ENCODE assay signal across 26 cellular contexts in the genomic region with DNA sequence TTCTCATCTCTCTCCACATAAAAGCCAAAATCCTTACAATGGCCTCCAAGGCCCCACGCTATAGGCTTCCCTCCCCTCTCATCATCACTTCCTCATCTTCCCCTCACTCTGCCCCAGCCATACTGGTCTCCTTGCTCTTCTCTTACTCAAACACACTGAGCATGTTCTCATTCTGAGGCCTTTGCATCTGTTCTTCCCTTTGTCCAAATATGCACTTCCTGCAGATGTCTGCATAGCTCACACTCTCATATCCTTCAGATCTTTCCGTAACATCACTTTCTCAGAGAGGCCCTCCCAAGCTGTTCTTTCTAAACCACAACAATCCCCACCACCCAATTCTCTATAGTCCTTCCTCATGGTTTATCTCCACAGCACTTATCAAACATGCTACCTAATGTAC.
A peak's percentile ranks its signal among the peaks of the same experiment; 100 is the strongest.
DNase-seq lines count a peak whose midpoint lies in the region; ATAC-seq lines count a peak whose summit lies in the region.
"Had no signal": no experiment of that assay in that cellular context is flagged by ENCODE, and none has a peak within 500 bp of the region (broad histone marks: within the 10 kb centered on the region; RNA-seq: fewer than 3 reads in every experiment).

No MANE protein-coding gene starts in this region.

- no peaks in the 10 kb centered on the region for H3K9me3 Mint-ChIP-seq in activated T-cell treated with anti-CD3 and anti-CD28 coated beads, Interleukin-2, amount 50 U/mL, for 72 hours
- H3K9me3 Mint-ChIP-seq in activated T-helper 17 cell treated with anti-CD3 and anti-CD28 coated beads, Interleukin-2, amount 50 U/mL, for 72 hours, result no peaks in the 10 kb centered on the region
- no peaks in the 10 kb centered on the region for H3K9me3 Mint-ChIP-seq in stimulated activated naive CD8-positive, alpha-beta T cell treated with anti-CD3 and anti-CD28 coated beads, Interleukin-15, amount 100 ng/mL, for 72 hours
- H3K9me3 Mint-ChIP-seq: activated CD4-positive, alpha-beta T cell treated with anti-CD3 and anti-CD28 coated beads, Interleukin-2, amount 10 ng/mL, durations not matched to agents 7 days and 5 days; brain; H9; memory B cell; T-helper 1 cell treated with Interleukin-12 subunit alpha and Interleukin-12 subunit beta and Interleukin-4 antibody, amounts not matched to agents 30 μg/mL and 1 μg/mL, for 36 hours had no signal

- DNase-seq in activated T-cell treated with anti-CD3 and anti-CD28 coated beads, Interleukin-2, amount 50 U/mL, for 72 hours, result no peak
- no peak for DNase-seq in activated T-cell treated with anti-CD3 and anti-CD28 coated beads, Interleukin-2, amount 50 U/mL, for 48 hours
- DNase-seq in LHCN-M2 (ENCODE audit: low read depth), result peak; percentile 35
- no peak for DNase-seq in stimulated activated naive CD8-positive, alpha-beta T cell treated with anti-CD3 and anti-CD28 coated beads, Interleukin-15, amount 100 ng/mL, for 72 hours
- DNase-seq in GM03348 (ENCODE audit: low spot score), result no peak
- DNase-seq in glomerular visceral epithelial cell (ENCODE audit: extremely low spot score), result no peak
- DNase-seq: ACHN; activated CD4-positive, alpha-beta T cell treated with anti-CD3 and anti-CD28 coated beads, Interleukin-2, amount 10 ng/mL, durations not matched to agents 7 days and 5 days; activated effector memory CD4-positive, alpha-beta T cell treated with Interleukin-2 at 50 U/mL for 16 hours; adrenal gland; BE2C; H9; hypothalamus; NCI-H1105; NCI-H1930; NCI-H2227 treated with DMSO at 0.1 percent for 48 hours; right lobe of liver; RPMI8226; stimulated activated naive CD4-positive, alpha-beta T cell treated with Interleukin-2 at 50 U/mL for 16 hours; thyroid gland had no signal

- H3K27ac Mint-ChIP-seq in activated T-cell treated with anti-CD3 and anti-CD28 coated beads, Interleukin-2, amount 50 U/mL, for 72 hours, result no peak overlapping the region
- no peak overlapping the region for H3K27ac Mint-ChIP-seq in activated T-helper 17 cell treated with anti-CD3 and anti-CD28 coated beads, Interleukin-2, amount 50 U/mL, for 72 hours
- no peak overlapping the region for H3K27ac Mint-ChIP-seq in stimulated activated naive CD8-positive, alpha-beta T cell treated with anti-CD3 and anti-CD28 coated beads, Interleukin-15, amount 100 ng/mL, for 72 hours
- H3K27ac Mint-ChIP-seq: activated CD4-positive, alpha-beta T cell treated with anti-CD3 and anti-CD28 coated beads, Interleukin-2, amount 10 ng/mL, durations not matched to agents 7 days and 5 days; brain; H9; memory B cell; progenitor cell of endocrine pancreas; T-helper 1 cell treated with Interleukin-12 subunit alpha and Interleukin-12 subunit beta and Interleukin-4 antibody, amounts not matched to agents 30 μg/mL and 1 μg/mL, for 36 hours had no signal

- no peaks in the 10 kb centered on the region for H3K36me3 Mint-ChIP-seq in activated T-cell treated with anti-CD3 and anti-CD28 coated beads, Interleukin-2, amount 50 U/mL, for 72 hours (ENCODE audit: insufficient read depth in 2 of 2)
- H3K36me3 Mint-ChIP-seq in activated T-helper 17 cell treated with anti-CD3 and anti-CD28 coated beads, Interleukin-2, amount 50 U/mL, for 72 hours (ENCODE audit: low read depth), result no peaks in the 10 kb centered on the region
- H3K36me3 Mint-ChIP-seq: brain, memory B cell had no signal

- H3K27me3 Mint-ChIP-seq in activated T-cell treated with anti-CD3 and anti-CD28 coated beads, Interleukin-2, amount 50 U/mL, for 72 hours (ENCODE audit: low read depth), result no peaks in the 10 kb centered on the region
- peaks cover 3% of the 10 kb centered on the region for H3K27me3 Mint-ChIP-seq in activated T-helper 17 cell treated with anti-CD3 and anti-CD28 coated beads, Interleukin-2, amount 50 U/mL, for 72 hours
- H3K27me3 Mint-ChIP-seq in stimulated activated naive CD8-positive, alpha-beta T cell treated with anti-CD3 and anti-CD28 coated beads, Interleukin-15, amount 100 ng/mL, for 72 hours, result no peaks in the 10 kb centered on the region
- H3K27me3 Mint-ChIP-seq: activated CD4-positive, alpha-beta T cell treated with anti-CD3 and anti-CD28 coated beads, Interleukin-2, amount 10 ng/mL, durations not matched to agents 7 days and 5 days had no signal

- no peaks in the 10 kb centered on the region for H3K4me1 Mint-ChIP-seq in activated T-cell treated with anti-CD3 and anti-CD28 coated beads, Interleukin-2, amount 50 U/mL, for 72 hours (ENCODE audit: low read depth)
- H3K4me1 Mint-ChIP-seq in activated T-helper 17 cell treated with anti-CD3 and anti-CD28 coated beads, Interleukin-2, amount 50 U/mL, for 72 hours, result no peaks in the 10 kb centered on the region
- no peaks in the 10 kb centered on the region for H3K4me1 Mint-ChIP-seq in stimulated activated naive CD8-positive, alpha-beta T cell treated with anti-CD3 and anti-CD28 coated beads, Interleukin-15, amount 100 ng/mL, for 72 hours
- H3K4me1 Mint-ChIP-seq: activated CD4-positive, alpha-beta T cell treated with anti-CD3 and anti-CD28 coated beads, Interleukin-2, amount 10 ng/mL, durations not matched to agents 7 days and 5 days had no signal

- H3K4me3 Mint-ChIP-seq in activated T-cell treated with anti-CD3 and anti-CD28 coated beads, Interleukin-2, amount 50 U/mL, for 72 hours, result no peak overlapping the region
- H3K4me3 Mint-ChIP-seq in activated T-helper 17 cell treated with anti-CD3 and anti-CD28 coated beads, Interleukin-2, amount 50 U/mL, for 72 hours, result no peak overlapping the region
- H3K4me3 Mint-ChIP-seq in stimulated activated naive CD8-positive, alpha-beta T cell treated with anti-CD3 and anti-CD28 coated beads, Interleukin-15, amount 100 ng/mL, for 72 hours, result no peak overlapping the region
- H3K4me3 Mint-ChIP-seq: activated CD4-positive, alpha-beta T cell treated with anti-CD3 and anti-CD28 coated beads, Interleukin-2, amount 10 ng/mL, durations not matched to agents 7 days and 5 days; brain; H9; memory B cell; T-helper 1 cell treated with Interleukin-12 subunit alpha and Interleukin-12 subunit beta and Interleukin-4 antibody, amounts not matched to agents 30 μg/mL and 1 μg/mL, for 36 hours had no signal

- ATAC-seq in activated T-cell treated with anti-CD3 and anti-CD28 coated beads, Interleukin-2, amount 50 U/mL, for 72 hours (replicated peaks in 1 of 2), result peak; percentile 72 to 86
- peak; percentile 43 for ATAC-seq in activated T-helper 17 cell treated with anti-CD3 and anti-CD28 coated beads, Interleukin-2, amount 50 U/mL, for 72 hours (replicated peaks)
- ATAC-seq in stimulated activated naive CD8-positive, alpha-beta T cell treated with anti-CD3 and anti-CD28 coated beads, Interleukin-15, amount 100 ng/mL, for 72 hours, result peak; percentile 81
- ATAC-seq: gastroesophageal sphincter, right lobe of liver had no signal
